8 cellular contexts compared by ENCODE assay signal in the genomic region with DNA sequence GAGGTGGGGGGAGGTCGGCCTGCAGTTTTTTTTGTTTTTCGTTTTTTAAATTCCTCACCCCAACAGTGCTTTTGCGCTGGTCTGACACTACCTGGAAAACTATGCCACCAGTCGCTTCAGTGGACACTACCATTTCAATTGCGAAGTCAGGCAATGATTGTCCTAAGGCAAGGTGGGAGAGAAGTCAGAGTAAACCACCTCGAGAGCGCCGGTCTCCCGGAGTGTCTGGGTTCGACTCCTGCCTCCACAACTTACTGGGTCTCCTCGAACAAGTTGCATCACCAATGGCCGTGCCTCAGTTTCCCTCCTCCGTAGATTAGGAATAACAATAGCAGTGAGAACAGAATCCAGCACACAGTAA. TPM values are rescaled to one million over a fixed set of nuclear protein-coding genes. Genes with fewer than 3 reads are reported as not detected.
DNase-seq lines count a peak whose midpoint lies in the region; ATAC-seq, FAIRE-seq and TF ChIP-seq lines count a peak whose summit lies in the region.

No MANE protein-coding gene starts in this region.

- peaks cover 11% of the 10 kb centered on the region for H3K4me1 ChIP-seq in keratinocyte (ENCODE audit: control insufficient read depth, extremely low read depth, insufficient read depth, low read length)

- dilution Hi-C loops in keratinocyte (cut with MboI; ENCODE audit: extremely low pct_ligation_motif_present, low sequenced_read_pairs) = no loop called here

- no peaks in the 10 kb centered on the region for H4K20me1 ChIP-seq in keratinocyte (ENCODE audit: control insufficient read depth, extremely low read depth, insufficient read depth, low read length)

- in situ Hi-C loops in astrocyte of the cerebellum (cut with HindIII; ENCODE audit: low sequenced_read_pairs) = no loop called here

- peak overlapping the region; percentile 71 for H3K9ac ChIP-seq in keratinocyte (ENCODE audit: control insufficient read depth, extremely low read depth, insufficient read depth, low read length)

- FAIRE-seq in keratinocyte (lab: Jason Lieb, UNC) = no peak

- H3K9me3 ChIP-seq in keratinocyte (ENCODE audit: control insufficient read depth, low read depth, low read length) = no peaks in the 10 kb centered on the region

- TF ChIP-seq CTCF in HL-60 (IDR thresholded peaks at IDR 0.05; ENCODE audit: insufficient read depth, low read length) (no peak), astrocyte of the cerebellum (IDR thresholded peaks at IDR 0.05; ENCODE audit: low read depth, low read length, missing control alignments) (no peak), keratinocyte (optimal IDR thresholded peaks at IDR 0.05 in 1 of 3, IDR thresholded peaks at IDR 0.05 in 1 of 3, conservative IDR thresholded peaks at IDR 0.05 in 1 of 3; ENCODE audit: extremely low read depth in 1 of 3, insufficient read depth in 2 of 3, low read length in 3 of 3) (no peak)

- no peaks in the 10 kb centered on the region for H3K36me3 ChIP-seq in keratinocyte (ENCODE audit: control insufficient read depth in 2 of 2, extremely low read depth in 1 of 2, insufficient read depth in 2 of 2, low read length in 2 of 2)

- DNase-seq in HL-60 (ENCODE audit: low read depth in 1 of 2, low spot score in 1 of 2) (no peak), astrocyte of the cerebellum (ENCODE audit: low read depth) (no peak), keratinocyte (ENCODE audit: low read depth, low spot score) (no peak), anterior cingulate cortex (lab: John Stamatoyannopoulos, UW) (no peak)
- DNase-seq in activated CD8-positive, alpha-beta memory T cell treated with anti-CD3 and anti-CD28 coated beads, Interleukin-2, amount 50 U/mL, for 48 hours = no peak

- no peaks in the 10 kb centered on the region for H3K79me2 ChIP-seq in keratinocyte (ENCODE audit: control insufficient read depth, insufficient read depth, low read length)

- peak overlapping the region; percentile 98 for H3K4me2 ChIP-seq in keratinocyte (ENCODE audit: control insufficient read depth, extremely low read depth, insufficient read depth, low read depth, low read length)

- H3K4me3 ChIP-seq in HL-60 (replicated peaks; ENCODE audit: insufficient read depth, low read length) = peak overlapping the region; percentile 61
- H3K4me3 ChIP-seq in astrocyte of the cerebellum (ENCODE audit: low read depth, low read length) = peak overlapping the region; percentile 58
- peak overlapping the region; percentile 74 to 79 (median 79) for H3K4me3 ChIP-seq in keratinocyte (ENCODE audit: control insufficient read depth in 2 of 3, extremely low read depth in 1 of 3, insufficient read depth in 2 of 3, low read depth in 1 of 3, low read length in 3 of 3)
- peak overlapping the region; percentile 43 to 69 (median 55) for H3K4me3 ChIP-seq in skin epidermis

- H2AFZ ChIP-seq in keratinocyte (ENCODE audit: control insufficient read depth, low read length) = peak overlapping the region; percentile 93

- H3K27ac ChIP-seq in HL-60 (replicated peaks) (no peak overlapping the region), keratinocyte (ENCODE audit: control insufficient read depth, insufficient read depth, low read length) (no peak overlapping the region), skin epidermis (peak overlapping the region in 10 of 21 experiments; percentile 18 to 80 (median 56))

- ATAC-seq in GM18858 (IDR thresholded peaks at IDR 0.05; ENCODE audit: unreplicated experiment) = no peak
- ATAC-seq in HG02885 (IDR thresholded peaks at IDR 0.05; ENCODE audit: poor library complexity, unreplicated experiment) = no peak

- no peaks in the 10 kb centered on the region for H3K9me1 ChIP-seq in keratinocyte (ENCODE audit: control insufficient read depth, extremely low read depth, insufficient read depth, low read length)

- H3K27me3 ChIP-seq in HL-60 (ENCODE audit: insufficient read depth, poor library complexity, severe bottlenecking) = peaks cover 15% of the 10 kb centered on the region
- no peaks in the 10 kb centered on the region for H3K27me3 ChIP-seq in keratinocyte (ENCODE audit: control insufficient read depth, extremely low read depth, insufficient read depth, low read length)

RNA-seq across cellular contexts. Expression of gene SLC44A3, which starts 0.6 kb away (rescaled TPM):
- polyA plus RNA-seq in keratinocyte = 5.3 to 8.9 TPM (median 7.3 TPM) in 3 replicates
- 2.1 TPM for polyA plus RNA-seq in keratinocyte (2011; ENCODE audit: low read depth)
- polyA plus RNA-seq in keratinocyte (2011; cell fraction: cytosol; rRNA removed) = 6.9 and 11.4 TPM in 2 replicates
- 10.2 and 11.9 TPM in 2 replicates for polyA plus RNA-seq in keratinocyte (2011; cell fraction: nucleus; rRNA removed)
- polyA plus RNA-seq in keratinocyte (2012; ENCODE audit: low replicate concordance) = 4.0 and 4.7 TPM in 2 replicates
- 7.3 to 17.7 TPM (median 8.7 TPM) in 3 replicates for polyA minus RNA-seq in keratinocyte
- 7.1 TPM for polyA minus RNA-seq in keratinocyte (2011; cell fraction: cytosol; rRNA and poly(A)+ RNA removed)
- 5.4 and 6.7 TPM in 2 replicates for polyA minus RNA-seq in keratinocyte (2011; cell fraction: nucleus; rRNA and poly(A)+ RNA removed)
